8 cellular contexts compared by ENCODE assay signal in genomic region chr5:176611435-176611834, GRCh38. TPM values are rescaled to one million over a fixed set of nuclear protein-coding genes. Genes with fewer than 3 reads are reported as not detected.
DNase-seq lines count a peak whose midpoint lies in the region; ATAC-seq and TF ChIP-seq lines count a peak whose summit lies in the region.
"Had no signal": no experiment of that assay in that cellular context is flagged by ENCODE, and none has a peak within 500 bp of the region (broad histone marks: within the 10 kb centered on the region; RNA-seq: fewer than 3 reads in every experiment).

No MANE protein-coding gene starts in this region.

- TF ChIP-seq CTCF in body of pancreas (IDR thresholded peaks at IDR 0.05) (no peak), kidney epithelial cell (IDR thresholded peaks at IDR 0.05; ENCODE audit: insufficient read depth, low read length, poor library complexity, severe bottlenecking) (no peak), BE2C (IDR thresholded peaks at IDR 0.05; ENCODE audit: low read depth, low read length) (no peak)

- ATAC-seq in body of pancreas: no peak

- WGBS in body of pancreas, 2 donors: 10 to 12% methylated on average over 10 of the region's 10 CpGs

- H3K27me3 ChIP-seq in body of pancreas: no peaks in the 10 kb centered on the region
- H3K27me3 ChIP-seq in kidney epithelial cell (ENCODE audit: control insufficient read depth, insufficient read depth, low read length): no peaks in the 10 kb centered on the region
- H3K27me3 ChIP-seq in BE2C: no peaks in the 10 kb centered on the region

- no peaks in the 10 kb centered on the region for H3K9me3 ChIP-seq in body of pancreas
- H3K9me3 ChIP-seq in BE2C: no peaks in the 10 kb centered on the region

- peak; percentile 63 for DNase-seq in HCEC 1CT
- peak; percentile 77 for DNase-seq in RPMI8226
- peak; percentile 76 to 82 (median 78) for DNase-seq in body of pancreas
- DNase-seq in kidney epithelial cell (ENCODE audit: low read depth): peak; percentile 50
- DNase-seq in stimulated activated naive CD4-positive, alpha-beta T cell treated with Interleukin-2 at 50 U/mL for 16 hours (lab: John Stamatoyannopoulos, UW): peak; percentile 17
- no peak for DNase-seq in BE2C
- DNase-seq in NCI-H146 treated with DMSO at 0.1 percent for 48 hours (lab: John Stamatoyannopoulos, UW; ENCODE audit: unreplicated experiment): no peak

- no peak overlapping the region for H3K27ac ChIP-seq in body of pancreas

- H3K36me3 ChIP-seq in body of pancreas (replicated peaks in 1 of 2; ENCODE audit: insufficient read depth in 1 of 2, low read depth in 2 of 2) (no peaks in the 10 kb centered on the region), kidney epithelial cell (ENCODE audit: control insufficient read depth, insufficient read depth, low read length) (no peaks in the 10 kb centered on the region), BE2C (no peaks in the 10 kb centered on the region)

- H3K4me1 ChIP-seq in body of pancreas (no peaks in the 10 kb centered on the region), BE2C (peaks cover 13% of the 10 kb centered on the region)

- TF ChIP-seq POLR2A in body of pancreas (IDR thresholded peaks at IDR 0.05): no peak

- no peak overlapping the region for H3K4me3 ChIP-seq in body of pancreas
- no peak overlapping the region for H3K4me3 ChIP-seq in kidney epithelial cell (ENCODE audit: low read depth, low read length)
- H3K4me3 ChIP-seq in BE2C (ENCODE audit: low read depth, low read length): no peak overlapping the region

- intact Hi-C loops in body of pancreas (cut with DNase I): no loop called here

RNA-seq across cellular contexts. Expression of gene GPRIN1, which starts 1.5 kb away (rescaled TPM):
- total RNA-seq in body of pancreas (1 to 10 TPM in 1 of 2 donors, under 1 TPM in 1; 0.26 to 1.3 TPM), kidney epithelial cell (17.3 and 19.9 TPM in 2 replicates)
- polyA plus RNA-seq in BE2C (2012; ENCODE audit: insufficient read depth, insufficient read length, low read depth): 10.1 TPM

RNA-seq across cellular contexts. Expression of gene SNCB, which starts 18.9 kb away (rescaled TPM):
- total RNA-seq in body of pancreas (not detected), kidney epithelial cell (not detected in 2 replicates)
- polyA plus RNA-seq in BE2C (2012; ENCODE audit: insufficient read depth, insufficient read length, low read depth): 4.1 TPM
- total RNA-seq: T-helper 1 cell treated with Interleukin-12 subunit alpha and Interleukin-12 subunit beta and Interleukin-4 antibody, amounts not matched to agents 30 ng/mL and 1 ng/mL, for 36 hours had no signal

RNA-seq across cellular contexts. Expression of gene EIF4E1B, which starts 19.0 kb away (rescaled TPM):
- total RNA-seq in body of pancreas (10 to 100 TPM in 1 of 2 donors, under 1 TPM in 1; 0.26 to 11.5 TPM), kidney epithelial cell (not detected in 2 replicates)
- not detected for polyA plus RNA-seq in BE2C (2012; ENCODE audit: insufficient read depth, insufficient read length, low read depth)
- total RNA-seq: T-helper 1 cell treated with Interleukin-12 subunit alpha and Interleukin-12 subunit beta and Interleukin-4 antibody, amounts not matched to agents 30 ng/mL and 1 ng/mL, for 36 hours had no signal

RNA-seq across cellular contexts. Expression of gene TSPAN17, which starts 35.8 kb away (rescaled TPM):
- 10 to 100 TPM; 24.1 to 37.6 TPM for total RNA-seq in body of pancreas
- 53.9 and 65.4 TPM in 2 replicates for total RNA-seq in kidney epithelial cell
- polyA plus RNA-seq in BE2C (2012; ENCODE audit: insufficient read depth, insufficient read length, low read depth): 26.0 TPM

Comparison
In these comparisons a context has a peak if more than half of its experiments do, and no peak if none do; other contexts are left out.
1. DNase-seq: peak in HCEC 1CT (single experiment), RPMI8226 (single experiment), body of pancreas (4 of 4), kidney epithelial cell (single experiment) and stimulated activated naive CD4-positive, alpha-beta T cell treated with Interleukin-2 at 50 U/mL for 16 hours (single experiment); none in BE2C (single experiment) and NCI-H146 treated with DMSO at 0.1 percent for 48 hours (single experiment).